Comparison of ENCODE assay signal across 1 cellular context in the genomic region with DNA sequence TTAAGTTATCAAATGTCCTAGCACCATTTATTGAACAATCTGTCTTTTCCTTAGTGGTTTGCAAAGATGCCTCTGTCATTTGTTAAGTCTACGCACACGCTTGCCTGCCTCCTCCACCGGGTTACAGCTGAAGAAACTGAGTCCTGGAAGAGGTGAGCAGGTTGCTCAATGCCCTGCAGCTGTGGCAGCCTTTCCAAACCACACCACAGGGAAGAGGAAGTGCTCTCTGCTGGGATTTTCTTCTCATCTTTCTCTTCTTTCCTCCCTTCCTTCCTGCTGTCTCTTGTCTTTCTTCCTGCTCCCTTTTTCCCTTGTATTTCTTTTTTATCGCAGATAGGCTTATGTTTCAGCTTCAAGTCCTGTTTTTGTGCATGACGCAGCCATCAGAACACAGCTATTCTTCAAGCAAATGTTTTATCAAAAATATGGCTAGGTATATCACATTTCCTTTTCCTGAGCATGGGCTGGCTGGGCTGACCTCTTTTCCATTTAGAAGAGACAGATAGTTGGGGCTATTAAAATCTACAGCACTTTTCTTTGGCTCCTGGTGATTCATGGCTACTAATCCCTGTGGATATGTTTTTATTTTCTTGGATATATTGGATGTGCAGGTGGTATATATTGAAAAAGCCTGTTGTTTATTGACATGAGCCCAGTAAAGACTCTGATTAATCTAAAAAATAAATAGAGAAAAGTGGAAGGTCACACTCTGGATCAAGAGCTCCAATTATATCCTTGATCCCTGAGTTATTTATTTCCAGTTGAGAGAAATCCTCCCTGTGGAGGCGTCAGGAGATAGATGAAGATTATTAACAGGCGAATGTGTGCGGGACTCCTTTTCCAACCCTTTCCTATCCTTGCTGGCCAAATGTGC.
TF ChIP-seq lines count a peak whose summit lies in the region.

No MANE protein-coding gene starts in this region.

TF ChIP-seq in H1, 55 proteins besides CTCF, POLR2A, EP300 and RAD21:
- TF ChIP-seq EGR1 (IDR thresholded peaks at IDR 0.05; ENCODE audit: borderline replicate concordance, low read depth, low read length) (no peak), SP1 (IDR thresholded peaks at IDR 0.05; ENCODE audit: low read depth, low read length) (no peak), SUZ12 (IDR thresholded peaks at IDR 0.05; ENCODE audit: low read length) (no peak), RXRA (IDR thresholded peaks at IDR 0.05; ENCODE audit: insufficient read depth, low read depth, low read length) (no peak), SIX5 (IDR thresholded peaks at IDR 0.05; ENCODE audit: low read depth, low read length) (no peak), CEBPB (IDR thresholded peaks at IDR 0.05; ENCODE audit: low read depth, low read length) (no peak), RFX5 (IDR thresholded peaks at IDR 0.05; ENCODE audit: borderline replicate concordance, low read depth, low read length) (no peak), CREB1 (IDR thresholded peaks at IDR 0.05) (no peak), GABPA (IDR thresholded peaks at IDR 0.05; ENCODE audit: borderline replicate concordance, insufficient read depth, low read length) (no peak), YY1 (IDR thresholded peaks at IDR 0.05; ENCODE audit: low read depth, low read length) (no peak)
- TF ChIP-seq, protein P1, sequence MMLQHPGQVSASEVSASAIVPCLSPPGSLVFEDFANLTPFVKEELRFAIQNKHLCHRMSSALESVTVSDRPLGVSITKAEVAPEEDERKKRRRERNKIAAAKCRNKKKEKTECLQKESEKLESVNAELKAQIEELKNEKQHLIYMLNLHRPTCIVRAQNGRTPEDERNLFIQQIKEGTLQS (IDR thresholded peaks at IDR 0.05; ENCODE audit: insufficient read depth, low read depth, low read length) = no peak
TF ChIP-seq in H1: peak in this region for 0.
